8 cellular contexts compared by ENCODE assay signal in the genomic region with DNA sequence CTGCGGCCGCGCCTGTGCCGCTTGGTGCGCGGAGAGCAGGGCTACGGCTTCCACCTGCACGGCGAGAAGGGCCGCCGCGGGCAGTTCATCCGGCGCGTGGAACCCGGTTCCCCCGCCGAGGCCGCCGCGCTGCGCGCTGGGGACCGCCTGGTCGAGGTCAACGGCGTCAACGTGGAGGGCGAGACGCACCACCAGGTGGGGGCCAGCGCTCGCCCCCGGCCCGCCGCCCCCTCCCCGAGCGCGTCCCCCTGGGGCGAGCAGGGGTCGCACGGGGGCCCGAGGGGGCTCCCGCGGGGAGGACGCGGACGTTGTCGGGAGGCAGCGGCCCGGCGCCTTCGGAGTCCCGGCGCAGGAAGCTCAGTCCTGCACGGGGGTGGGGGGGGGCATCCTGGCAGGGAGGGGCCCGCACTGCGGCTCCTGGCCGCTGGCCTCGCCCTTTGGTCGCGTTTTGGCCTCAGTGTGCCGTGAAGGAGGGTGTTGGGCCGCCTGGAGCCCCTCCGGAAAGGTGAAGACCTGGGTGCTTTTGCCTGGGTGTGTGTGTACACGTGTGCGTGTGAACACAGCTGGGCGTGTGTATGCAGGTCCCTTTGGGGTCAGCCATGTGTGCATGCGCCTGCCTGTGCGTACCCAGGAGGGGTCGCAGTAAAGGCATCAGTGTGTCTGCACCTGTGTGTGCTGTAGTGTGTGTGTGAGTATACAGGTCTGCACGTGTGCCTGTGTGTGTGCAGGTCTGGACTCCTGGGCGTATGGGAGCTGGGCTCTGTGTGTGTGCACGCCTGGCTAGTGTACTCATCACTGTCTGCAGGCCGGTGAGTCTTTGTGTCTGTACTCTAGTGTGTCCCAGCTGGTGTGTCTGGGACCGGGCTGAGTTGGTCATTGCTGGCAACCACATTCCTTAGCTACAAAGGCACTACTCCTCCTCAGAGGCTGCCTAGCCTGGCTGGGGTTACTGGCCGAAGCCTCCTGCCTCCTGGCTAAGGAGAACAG. TPM values are rescaled to one million over a fixed set of nuclear protein-coding genes. Genes with fewer than 3 reads are reported as not detected.
DNase-seq lines count a peak whose midpoint lies in the region; ATAC-seq lines count a peak whose summit lies in the region.

No MANE protein-coding gene starts in this region.

- no peaks in the 10 kb centered on the region for H3K27me3 ChIP-seq in skeletal muscle satellite cell (ENCODE audit: control insufficient read depth, insufficient read depth, low read length)

- no peak for ATAC-seq in stimulated activated naive CD8-positive, alpha-beta T cell treated with anti-CD3 and anti-CD28 coated beads, Interleukin-15, Interleukin-2, amounts not matched to agents 100 U/mL and 50 U/mL, for 24 hours
- ATAC-seq in HG03095 (IDR thresholded peaks at IDR 0.05; ENCODE audit: unreplicated experiment) (no peak), GM18909 (IDR thresholded peaks at IDR 0.05; ENCODE audit: poor library complexity, unreplicated experiment) (no peak)

- peak overlapping the region; percentile 57 for H3K4me3 Mint-ChIP-seq in stimulated activated naive CD8-positive, alpha-beta T cell treated with anti-CD3 and anti-CD28 coated beads, Interleukin-15, Interleukin-2, amounts not matched to agents 100 ng/mL and 50 ng/mL, for 24 hours
- peak overlapping the region; percentile 60 for H3K4me3 Mint-ChIP-seq in activated T-helper 1 cell treated with anti-CD3 and anti-CD28 coated beads, Interleukin-12 subunit alpha, Interleukin-12 subunit beta, Interleukin-2, Interleukin-4 antibody, amounts not matched to agents 30 ng/mL and 10 ng/mL and 1 ng/mL, durations not matched to agents 14 hours and 24 hours and 36 hours

- peaks cover 24% of the 10 kb centered on the region for H3K4me1 ChIP-seq in skeletal muscle satellite cell (ENCODE audit: control insufficient read depth, insufficient read depth, low read length)

- no peaks in the 10 kb centered on the region for H3K9me3 Mint-ChIP-seq in stimulated activated naive CD8-positive, alpha-beta T cell treated with anti-CD3 and anti-CD28 coated beads, Interleukin-15, Interleukin-2, amounts not matched to agents 100 ng/mL and 50 ng/mL, for 24 hours
- no peaks in the 10 kb centered on the region for H3K9me3 Mint-ChIP-seq in activated T-helper 1 cell treated with anti-CD3 and anti-CD28 coated beads, Interleukin-12 subunit alpha, Interleukin-12 subunit beta, Interleukin-2, Interleukin-4 antibody, amounts not matched to agents 30 ng/mL and 10 ng/mL and 1 ng/mL, durations not matched to agents 14 hours and 24 hours and 36 hours

- peaks cover 18% of the 10 kb centered on the region for H3K4me1 Mint-ChIP-seq in stimulated activated naive CD8-positive, alpha-beta T cell treated with anti-CD3 and anti-CD28 coated beads, Interleukin-15, Interleukin-2, amounts not matched to agents 100 ng/mL and 50 ng/mL, for 24 hours (ENCODE audit: low read depth)
- H3K4me1 Mint-ChIP-seq in activated T-helper 1 cell treated with anti-CD3 and anti-CD28 coated beads, Interleukin-12 subunit alpha, Interleukin-12 subunit beta, Interleukin-2, Interleukin-4 antibody, amounts not matched to agents 30 ng/mL and 10 ng/mL and 1 ng/mL, durations not matched to agents 14 hours and 24 hours and 36 hours (ENCODE audit: low read depth), result peaks cover 12% of the 10 kb centered on the region

- intact Hi-C loops in activated T-helper 1 cell treated with anti-CD3 and anti-CD28 coated beads, Interleukin-12 subunit alpha, Interleukin-12 subunit beta, Interleukin-2, Interleukin-4 antibody, amounts not matched to agents 30 ng/mL and 10 ng/mL and 1 ng/mL, durations not matched to agents 14 hours and 24 hours and 36 hours (cut with micrococcal nuclease), result loop anchor here (10.0 kb wide), 1 partner anchor 237 kb away; the partner anchor contains the start of gene RNPS1
- intact Hi-C loops in posterior vena cava (cut with DNase I), result no loop called here

- peak overlapping the region; percentile 51 for H3K9ac ChIP-seq in skeletal muscle satellite cell (ENCODE audit: low read depth, low read length)

- peaks cover 21% of the 10 kb centered on the region for H3K27me3 Mint-ChIP-seq in stimulated activated naive CD8-positive, alpha-beta T cell treated with anti-CD3 and anti-CD28 coated beads, Interleukin-15, Interleukin-2, amounts not matched to agents 100 ng/mL and 50 ng/mL, for 24 hours
- H3K27me3 Mint-ChIP-seq in activated T-helper 1 cell treated with anti-CD3 and anti-CD28 coated beads, Interleukin-12 subunit alpha, Interleukin-12 subunit beta, Interleukin-2, Interleukin-4 antibody, amounts not matched to agents 30 ng/mL and 10 ng/mL and 1 ng/mL, durations not matched to agents 14 hours and 24 hours and 36 hours (ENCODE audit: insufficient read depth), result peaks cover 22% of the 10 kb centered on the region

- no peaks in the 10 kb centered on the region for H3K9me3 ChIP-seq in skeletal muscle satellite cell (replicated peaks; ENCODE audit: low read length)

- peak overlapping the region; percentile 85 for H3K4me2 ChIP-seq in skeletal muscle satellite cell (ENCODE audit: low read length)

- no peaks in the 10 kb centered on the region for H3K36me3 Mint-ChIP-seq in stimulated activated naive CD8-positive, alpha-beta T cell treated with anti-CD3 and anti-CD28 coated beads, Interleukin-15, Interleukin-2, amounts not matched to agents 100 ng/mL and 50 ng/mL, for 24 hours (ENCODE audit: low read depth)
- no peaks in the 10 kb centered on the region for H3K36me3 Mint-ChIP-seq in activated T-helper 1 cell treated with anti-CD3 and anti-CD28 coated beads, Interleukin-12 subunit alpha, Interleukin-12 subunit beta, Interleukin-2, Interleukin-4 antibody, amounts not matched to agents 30 ng/mL and 10 ng/mL and 1 ng/mL, durations not matched to agents 14 hours and 24 hours and 36 hours (ENCODE audit: low read depth)

- no peak for DNase-seq in stimulated activated naive CD8-positive, alpha-beta T cell treated with anti-CD3 and anti-CD28 coated beads, Interleukin-15, Interleukin-2, amounts not matched to agents 100 U/mL and 50 U/mL, for 24 hours
- no peak for DNase-seq in activated T-helper 1 cell treated with anti-CD3 and anti-CD28 coated beads, Interleukin-12 subunit alpha, Interleukin-12 subunit beta, Interleukin-2, Interleukin-4 antibody, amounts not matched to agents 30 ng/mL and 10 ng/mL and 1 ng/mL, durations not matched to agents 14 hours and 24 hours and 36 hours (ENCODE audit: low spot score)
- DNase-seq in hepatic stellate cell (ENCODE audit: low spot score) (peak; percentile 88), posterior vena cava (ENCODE audit: low spot score) (no peak)

- no peak overlapping the region for H3K27ac Mint-ChIP-seq in stimulated activated naive CD8-positive, alpha-beta T cell treated with anti-CD3 and anti-CD28 coated beads, Interleukin-15, Interleukin-2, amounts not matched to agents 100 ng/mL and 50 ng/mL, for 24 hours
- no peak overlapping the region for H3K27ac Mint-ChIP-seq in activated T-helper 1 cell treated with anti-CD3 and anti-CD28 coated beads, Interleukin-12 subunit alpha, Interleukin-12 subunit beta, Interleukin-2, Interleukin-4 antibody, amounts not matched to agents 30 ng/mL and 10 ng/mL and 1 ng/mL, durations not matched to agents 14 hours and 24 hours and 36 hours

- H3K36me3 ChIP-seq in skeletal muscle satellite cell (ENCODE audit: insufficient read depth, low read length), result peaks cover 4% of the 10 kb centered on the region

- H3K4me3 ChIP-seq in skeletal muscle satellite cell (ENCODE audit: low read length), result peak overlapping the region; percentile 68

RNA-seq across cellular contexts. Expression of gene NHERF2, which starts 0.6 kb away (rescaled TPM):
- total RNA-seq in activated T-helper 1 cell treated with anti-CD3 and anti-CD28 coated beads, Interleukin-12 subunit alpha, Interleukin-12 subunit beta, Interleukin-2, Interleukin-4 antibody, amounts not matched to agents 30 ng/mL and 10 ng/mL and 1 ng/mL, durations not matched to agents 14 hours and 24 hours and 36 hours, result 2.2 and 2.5 TPM in 2 replicates
- 3.5 and 6.1 TPM in 2 replicates for total RNA-seq in skeletal muscle satellite cell (2012; rRNA removed)
- total RNA-seq in posterior vena cava, result 100 to 1,000 TPM; 115 to 143 TPM

RNA-seq across cellular contexts. Expression of gene NPW, which starts 7.7 kb away (rescaled TPM):
- 3.6 and 3.9 TPM in 2 replicates for total RNA-seq in activated T-helper 1 cell treated with anti-CD3 and anti-CD28 coated beads, Interleukin-12 subunit alpha, Interleukin-12 subunit beta, Interleukin-2, Interleukin-4 antibody, amounts not matched to agents 30 ng/mL and 10 ng/mL and 1 ng/mL, durations not matched to agents 14 hours and 24 hours and 36 hours
- not detected in 2 replicates for total RNA-seq in skeletal muscle satellite cell (2012; rRNA removed)
- not detected for total RNA-seq in posterior vena cava

RNA-seq across cellular contexts. Expression of gene ZNF598, which starts 17.7 kb away (rescaled TPM):
- total RNA-seq in activated T-helper 1 cell treated with anti-CD3 and anti-CD28 coated beads, Interleukin-12 subunit alpha, Interleukin-12 subunit beta, Interleukin-2, Interleukin-4 antibody, amounts not matched to agents 30 ng/mL and 10 ng/mL and 1 ng/mL, durations not matched to agents 14 hours and 24 hours and 36 hours, result 100 and 105 TPM in 2 replicates
- total RNA-seq in skeletal muscle satellite cell (2012; rRNA removed), result 26.1 and 28.0 TPM in 2 replicates
- 10 to 100 TPM; 29.4 to 38.7 TPM for total RNA-seq in posterior vena cava

RNA-seq across cellular contexts. Expression of gene NTHL1, which starts 20.3 kb away (rescaled TPM):
- total RNA-seq in activated T-helper 1 cell treated with anti-CD3 and anti-CD28 coated beads, Interleukin-12 subunit alpha, Interleukin-12 subunit beta, Interleukin-2, Interleukin-4 antibody, amounts not matched to agents 30 ng/mL and 10 ng/mL and 1 ng/mL, durations not matched to agents 14 hours and 24 hours and 36 hours, result 50.0 and 52.7 TPM in 2 replicates
- total RNA-seq in skeletal muscle satellite cell (2012; rRNA removed), result 14.4 and 18.8 TPM in 2 replicates
- total RNA-seq in posterior vena cava, result 10 to 100 TPM in 1 of 2 donors, 1 to 10 TPM in 1; 8.1 to 15.2 TPM

RNA-seq across cellular contexts. Expression of gene TSC2, which starts 20.5 kb away (rescaled TPM):
- total RNA-seq in activated T-helper 1 cell treated with anti-CD3 and anti-CD28 coated beads, Interleukin-12 subunit alpha, Interleukin-12 subunit beta, Interleukin-2, Interleukin-4 antibody, amounts not matched to agents 30 ng/mL and 10 ng/mL and 1 ng/mL, durations not matched to agents 14 hours and 24 hours and 36 hours, result 96.4 and 111 TPM in 2 replicates
- 34.9 and 36.5 TPM in 2 replicates for total RNA-seq in skeletal muscle satellite cell (2012; rRNA removed)
- 10 to 100 TPM; 77.8 to 86.9 TPM for total RNA-seq in posterior vena cava

Comparison
In these comparisons a context has a peak if more than half of its experiments do, and no peak if none do; other contexts are left out.
1. RNA of gene NHERF2, which starts 0.6 kb away (total RNA-seq): 115 to 143 TPM in posterior vena cava; 2.2 to 2.5 TPM in activated T-helper 1 cell treated with anti-CD3 and anti-CD28 coated beads, Interleukin-12 subunit alpha, Interleukin-12 subunit beta, Interleukin-2, Interleukin-4 antibody, amounts not matched to agents 30 ng/mL and 10 ng/mL and 1 ng/mL, durations not matched to agents 14 hours and 24 hours and 36 hours; every median in the first group is over 10 times any median in the second.